In the genomic region with DNA sequence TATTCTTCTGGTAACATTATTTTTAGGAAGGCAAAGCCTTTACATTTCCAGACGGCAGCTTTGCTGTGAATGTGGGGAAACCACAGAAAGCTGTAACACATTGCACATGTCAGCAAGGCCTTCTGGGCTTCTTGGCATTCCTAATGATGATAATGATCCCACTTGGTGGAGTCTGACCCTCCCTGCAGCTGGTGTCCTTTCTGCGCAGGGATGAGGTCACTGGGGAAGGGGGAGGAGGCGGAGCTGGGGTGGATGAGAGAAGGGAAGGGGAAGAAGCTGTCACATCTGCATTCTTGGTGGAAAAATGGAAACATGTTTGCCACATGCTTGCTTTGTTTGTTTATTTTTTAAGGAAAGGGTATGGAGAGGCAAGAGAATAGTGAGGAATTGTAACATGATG, we compare ENCODE assay signal across 9 cellular contexts.
DNase-seq lines count a peak whose midpoint lies in the region; ATAC-seq and TF ChIP-seq lines count a peak whose summit lies in the region.
"Had no signal": no experiment of that assay in that cellular context is flagged by ENCODE, and none has a peak within 500 bp of the region (broad histone marks: within the 10 kb centered on the region; RNA-seq: fewer than 3 reads in every experiment).

No MANE protein-coding gene starts in this region.

- peak overlapping the region; percentile 8 for H3K4me3 Mint-ChIP-seq in glutamatergic neuron (ENCODE audit: unreplicated experiment)
- H3K4me3 Mint-ChIP-seq: natural killer cell had no signal

- no peak for TF ChIP-seq CTCF in glutamatergic neuron (IDR thresholded peaks at IDR 0.05; ENCODE audit: partially characterized antibody, unreplicated experiment)

- peaks cover 38% of the 10 kb centered on the region for H3K4me1 Mint-ChIP-seq in glutamatergic neuron (ENCODE audit: low read depth, unreplicated experiment)

- intact Hi-C loops in posterior vena cava (cut with DNase I) = loop anchor here in 1 of 2 donors (1.0 kb wide), 1 partner anchor 13 kb away; no protein-coding TSS in a partner anchor

- ATAC-seq in HG03442 (IDR thresholded peaks at IDR 0.05; ENCODE audit: unreplicated experiment) (no peak), HG03108 (IDR thresholded peaks at IDR 0.05; ENCODE audit: unreplicated experiment) (no peak), GM18909 (IDR thresholded peaks at IDR 0.05; ENCODE audit: poor library complexity, unreplicated experiment) (no peak)
- ATAC-seq: natural killer cell had no signal

- H3K27ac Mint-ChIP-seq in glutamatergic neuron (ENCODE audit: unreplicated experiment) = peak overlapping the region; percentile 91

- no peaks in the 10 kb centered on the region for H3K36me3 Mint-ChIP-seq in glutamatergic neuron (ENCODE audit: unreplicated experiment)
- H3K36me3 Mint-ChIP-seq: natural killer cell had no signal

- H3K27me3 Mint-ChIP-seq in glutamatergic neuron (ENCODE audit: unreplicated experiment) = peaks cover 3% of the 10 kb centered on the region

- peaks cover 2% of the 10 kb centered on the region for H3K9me3 Mint-ChIP-seq in glutamatergic neuron (ENCODE audit: unreplicated experiment)
- H3K9me3 Mint-ChIP-seq: natural killer cell had no signal

- DNase-seq in COLO668 (lab: John Stamatoyannopoulos, UW; ENCODE audit: unreplicated experiment) (peak; percentile 3), RPMI7951 (ENCODE audit: low read depth) (peak; percentile 98), glutamatergic neuron (peak; percentile 81), posterior vena cava (ENCODE audit: low spot score) (peak; percentile 85), NCI-H510A (lab: John Stamatoyannopoulos, UW) (no peak)
- DNase-seq: natural killer cell had no signal
